In genomic region chr20:22453244-22454080, GRCh38 we compare ENCODE assay signal across 8 cellular contexts.
A peak's percentile ranks its signal among the peaks of the same experiment; 100 is the strongest.
DNase-seq lines count a peak whose midpoint lies in the region; ATAC-seq and TF ChIP-seq lines count a peak whose summit lies in the region.

No MANE protein-coding gene starts in this region.

- intact Hi-C loops in left ventricle myocardium inferior (cut with micrococcal nuclease): no loop called here
- intact Hi-C loops in Right ventricle myocardium superior (cut with DNase I): no loop called here
- intact Hi-C loops in upper lobe of right lung (cut with DNase I): no loop called here

- no peaks in the 10 kb centered on the region for H3K4me1 ChIP-seq in left ventricle myocardium inferior
- H3K4me1 ChIP-seq in RWPE2 (ENCODE audit: insufficient read depth, poor library complexity, severe bottlenecking): no peaks in the 10 kb centered on the region
- peaks cover 15% of the 10 kb centered on the region for H3K4me1 ChIP-seq in upper lobe of right lung
- no peaks in the 10 kb centered on the region for H3K4me1 ChIP-seq in effector memory CD4-positive, alpha-beta T cell (ENCODE audit: control insufficient read depth, insufficient read depth, low read length, poor library complexity, severe bottlenecking)

- H3K4me3 ChIP-seq in left ventricle myocardium inferior: no peak overlapping the region
- no peak overlapping the region for H3K4me3 ChIP-seq in RWPE2 (ENCODE audit: severe bottlenecking)
- no peak overlapping the region for H3K4me3 ChIP-seq in upper lobe of right lung
- H3K4me3 ChIP-seq in effector memory CD4-positive, alpha-beta T cell (ENCODE audit: insufficient read depth, low read depth, low read length, poor library complexity, severe bottlenecking): no peak overlapping the region

- H3K9me3 ChIP-seq in left ventricle myocardium inferior (replicated peaks) (no peaks in the 10 kb centered on the region), RWPE2 (ENCODE audit: severe bottlenecking) (no peaks in the 10 kb centered on the region), upper lobe of right lung (no peaks in the 10 kb centered on the region)
- no peaks in the 10 kb centered on the region for H3K9me3 ChIP-seq in effector memory CD4-positive, alpha-beta T cell (ENCODE audit: control insufficient read depth, low read length)

- no peaks in the 10 kb centered on the region for H3K36me3 ChIP-seq in left ventricle myocardium inferior
- H3K36me3 ChIP-seq in RWPE2 (ENCODE audit: low read depth): no peaks in the 10 kb centered on the region
- H3K36me3 ChIP-seq in upper lobe of right lung: no peaks in the 10 kb centered on the region
- H3K36me3 ChIP-seq in effector memory CD4-positive, alpha-beta T cell (ENCODE audit: control insufficient read depth, insufficient read depth, low read length): no peaks in the 10 kb centered on the region

- peak; percentile 70 for TF ChIP-seq CTCF in left ventricle myocardium inferior (IDR thresholded peaks at IDR 0.05; ENCODE audit: borderline replicate concordance)
- TF ChIP-seq CTCF in RWPE2 (IDR thresholded peaks at IDR 0.05; ENCODE audit: poor library complexity, severe bottlenecking): peak; percentile 97
- peak; percentile 63 for TF ChIP-seq CTCF in upper lobe of right lung (IDR thresholded peaks at IDR 0.05)

- no peak for ATAC-seq in Right ventricle myocardium superior (ENCODE audit: poor library complexity)
- peak; percentile 45; the same call in 1 of the 3 replicates for ATAC-seq in RWPE2 (ENCODE audit: low read depth)
- ATAC-seq in upper lobe of right lung: peak; percentile 61
- no peak for ATAC-seq in HG03521 (IDR thresholded peaks at IDR 0.05; ENCODE audit: unreplicated experiment)

- H3K27ac ChIP-seq in left ventricle myocardium inferior (replicated peaks) (no peak overlapping the region), RWPE2 (ENCODE audit: poor library complexity, severe bottlenecking) (no peak overlapping the region), upper lobe of right lung (no peak overlapping the region)
- no peak overlapping the region for H3K27ac ChIP-seq in effector memory CD4-positive, alpha-beta T cell (ENCODE audit: insufficient read depth, low read length, poor library complexity, severe bottlenecking)

- no peak for DNase-seq in left ventricle myocardium inferior
- DNase-seq in Right ventricle myocardium superior: no peak
- DNase-seq in RWPE2 (ENCODE audit: low spot score): no peak
- DNase-seq in iPS-NIHi11 (ENCODE audit: low spot score): peak; percentile 42
- DNase-seq in upper lobe of right lung: no peak
- no peak for DNase-seq in EL
- DNase-seq in effector memory CD4-positive, alpha-beta T cell: no peak

- H3K27me3 ChIP-seq in left ventricle myocardium inferior (ENCODE audit: low read depth) (peaks cover 94% of the 10 kb centered on the region), RWPE2 (ENCODE audit: insufficient read depth, poor library complexity, severe bottlenecking) (no peaks in the 10 kb centered on the region), upper lobe of right lung (peaks cover 5% of the 10 kb centered on the region)
- no peaks in the 10 kb centered on the region for H3K27me3 ChIP-seq in effector memory CD4-positive, alpha-beta T cell (replicated peaks; ENCODE audit: control insufficient read depth, insufficient read depth, low read length, poor library complexity, severe bottlenecking)

Comparison
In these comparisons a context has a peak if more than half of its experiments do, and no peak if none do; other contexts are left out.
1. ATAC-seq: peak in RWPE2 (single experiment) and upper lobe of right lung (single experiment); none in Right ventricle myocardium superior (single experiment) and HG03521 (single experiment).
2. Peak in every context shown above with its lines, with median percentiles within 50 percentile points of each other: CTCF ChIP-seq.